In the genomic region with DNA sequence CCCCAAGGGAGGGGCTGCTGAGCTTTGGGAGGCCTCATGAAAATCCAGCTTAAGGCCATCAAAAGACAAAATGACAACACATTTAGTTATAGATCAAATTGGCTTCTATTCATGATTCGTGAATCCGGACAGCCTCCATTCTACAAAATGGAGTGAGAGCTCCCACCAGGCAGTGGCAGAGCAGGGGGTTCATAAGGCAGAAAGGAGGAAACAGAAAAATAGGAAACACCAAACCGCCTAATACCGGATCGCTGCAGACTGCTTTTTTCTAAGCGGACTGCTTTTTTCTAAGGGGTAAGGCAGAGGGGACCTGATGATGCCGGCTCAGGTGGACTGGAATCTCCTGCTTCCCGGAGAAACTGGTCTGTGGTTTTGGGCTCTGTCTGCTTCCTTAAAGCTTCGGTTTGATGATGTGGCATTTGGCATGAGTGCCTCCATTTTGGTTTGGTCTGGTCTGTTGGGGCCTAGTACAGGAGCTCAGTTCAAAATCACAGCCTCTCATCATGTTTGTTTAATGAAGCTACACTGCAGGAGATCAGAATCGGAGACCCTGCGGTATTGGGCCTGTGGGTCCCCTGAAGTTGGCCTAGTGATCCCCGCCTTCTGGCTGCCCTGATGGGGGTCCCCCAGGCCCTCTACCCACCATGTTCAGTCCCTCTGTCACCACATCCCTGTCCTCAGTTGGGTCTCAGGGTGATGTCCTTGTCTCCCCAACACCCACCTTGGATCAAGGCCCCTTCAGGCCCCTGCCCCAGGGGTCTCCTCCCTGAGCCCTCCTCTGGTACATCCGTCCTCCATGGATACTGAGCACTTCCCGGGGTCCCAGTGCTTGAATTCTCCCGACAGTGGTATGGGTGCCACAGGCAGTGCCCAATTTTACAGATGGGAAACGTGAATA, we compare ENCODE assay signal across 1 cellular context.
TF ChIP-seq lines count a peak whose summit lies in the region.

No MANE protein-coding gene starts in this region.

TF ChIP-seq in GM23338, 12 proteins besides CTCF, POLR2A, EP300 and RAD21 (continued from another document):
- TF ChIP-seq, protein P1, sequence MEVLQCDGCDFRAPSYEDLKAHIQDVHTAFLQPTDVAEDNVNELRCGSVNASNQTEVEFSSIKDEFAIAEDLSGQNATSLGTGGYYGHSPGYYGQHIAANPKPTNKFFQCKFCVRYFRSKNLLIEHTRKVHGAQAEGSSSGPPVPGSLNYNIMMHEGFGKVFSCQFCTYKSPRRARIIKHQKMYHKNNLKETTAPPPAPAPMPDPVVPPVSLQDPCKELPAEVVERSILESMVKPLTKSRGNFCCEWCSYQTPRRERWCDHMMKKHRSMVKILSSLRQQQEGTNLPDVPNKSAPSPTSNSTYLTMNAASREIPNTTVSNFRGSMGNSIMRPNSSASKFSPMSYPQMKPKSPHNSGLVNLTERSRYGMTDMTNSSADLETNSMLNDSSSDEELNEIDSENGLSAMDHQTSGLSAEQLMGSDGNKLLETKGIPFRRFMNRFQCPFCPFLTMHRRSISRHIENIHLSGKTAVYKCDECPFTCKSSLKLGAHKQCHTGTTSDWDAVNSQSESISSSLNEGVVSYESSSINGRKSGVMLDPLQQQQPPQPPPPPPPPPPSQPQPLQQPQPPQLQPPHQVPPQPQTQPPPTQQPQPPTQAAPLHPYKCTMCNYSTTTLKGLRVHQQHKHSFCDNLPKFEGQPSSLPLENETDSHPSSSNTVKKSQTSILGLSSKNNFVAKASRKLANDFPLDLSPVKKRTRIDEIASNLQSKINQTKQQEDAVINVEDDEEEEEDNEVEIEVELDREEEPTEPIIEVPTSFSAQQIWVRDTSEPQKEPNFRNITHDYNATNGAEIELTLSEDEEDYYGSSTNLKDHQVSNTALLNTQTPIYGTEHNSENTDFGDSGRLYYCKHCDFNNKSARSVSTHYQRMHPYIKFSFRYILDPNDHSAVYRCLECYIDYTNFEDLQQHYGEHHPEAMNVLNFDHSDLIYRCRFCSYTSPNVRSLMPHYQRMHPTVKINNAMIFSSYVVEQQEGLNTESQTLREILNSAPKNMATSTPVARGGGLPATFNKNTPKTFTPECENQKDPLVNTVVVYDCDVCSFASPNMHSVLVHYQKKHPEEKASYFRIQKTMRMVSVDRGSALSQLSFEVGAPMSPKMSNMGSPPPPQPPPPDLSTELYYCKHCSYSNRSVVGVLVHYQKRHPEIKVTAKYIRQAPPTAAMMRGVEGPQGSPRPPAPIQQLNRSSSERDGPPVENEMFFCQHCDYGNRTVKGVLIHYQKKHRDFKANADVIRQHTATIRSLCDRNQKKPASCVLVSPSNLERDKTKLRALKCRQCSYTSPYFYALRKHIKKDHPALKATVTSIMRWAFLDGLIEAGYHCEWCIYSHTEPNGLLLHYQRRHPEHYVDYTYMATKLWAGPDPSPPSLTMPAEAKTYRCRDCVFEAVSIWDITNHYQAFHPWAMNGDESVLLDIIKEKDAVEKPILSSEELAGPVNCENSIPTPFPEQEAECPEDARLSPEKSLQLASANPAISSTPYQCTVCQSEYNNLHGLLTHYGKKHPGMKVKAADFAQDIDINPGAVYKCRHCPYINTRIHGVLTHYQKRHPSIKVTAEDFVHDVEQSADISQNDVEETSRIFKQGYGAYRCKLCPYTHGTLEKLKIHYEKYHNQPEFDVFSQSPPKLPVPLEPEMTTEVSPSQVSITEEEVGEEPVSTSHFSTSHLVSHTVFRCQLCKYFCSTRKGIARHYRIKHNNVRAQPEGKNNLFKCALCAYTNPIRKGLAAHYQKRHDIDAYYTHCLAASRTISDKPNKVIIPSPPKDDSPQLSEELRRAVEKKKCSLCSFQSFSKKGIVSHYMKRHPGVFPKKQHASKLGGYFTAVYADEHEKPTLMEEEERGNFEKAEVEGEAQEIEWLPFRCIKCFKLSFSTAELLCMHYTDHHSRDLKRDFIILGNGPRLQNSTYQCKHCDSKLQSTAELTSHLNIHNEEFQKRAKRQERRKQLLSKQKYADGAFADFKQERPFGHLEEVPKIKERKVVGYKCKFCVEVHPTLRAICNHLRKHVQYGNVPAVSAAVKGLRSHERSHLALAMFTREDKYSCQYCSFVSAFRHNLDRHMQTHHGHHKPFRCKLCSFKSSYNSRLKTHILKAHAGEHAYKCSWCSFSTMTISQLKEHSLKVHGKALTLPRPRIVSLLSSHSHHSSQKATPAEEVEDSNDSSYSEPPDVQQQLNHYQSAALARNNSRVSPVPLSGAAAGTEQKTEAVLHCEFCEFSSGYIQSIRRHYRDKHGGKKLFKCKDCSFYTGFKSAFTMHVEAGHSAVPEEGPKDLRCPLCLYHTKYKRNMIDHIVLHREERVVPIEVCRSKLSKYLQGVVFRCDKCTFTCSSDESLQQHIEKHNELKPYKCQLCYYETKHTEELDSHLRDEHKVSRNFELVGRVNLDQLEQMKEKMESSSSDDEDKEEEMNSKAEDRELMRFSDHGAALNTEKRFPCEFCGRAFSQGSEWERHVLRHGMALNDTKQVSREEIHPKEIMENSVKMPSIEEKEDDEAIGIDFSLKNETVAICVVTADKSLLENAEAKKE (CRISPR knock-in tag; IDR thresholded peaks at IDR 0.05): no peak
- TF ChIP-seq EZH2phosphoT487 (IDR thresholded peaks at IDR 0.05; ENCODE audit: unreplicated experiment) (no peak), ZNF114 (CRISPR knock-in tag; IDR thresholded peaks at IDR 0.05) (no peak), JUNB (IDR thresholded peaks at IDR 0.05; ENCODE audit: unreplicated experiment) (no peak), ZNF331 (CRISPR knock-in tag; IDR thresholded peaks at IDR 0.05; ENCODE audit: low read depth) (no peak), POLR2AphosphoS5 (IDR thresholded peaks at IDR 0.05; ENCODE audit: low read depth) (no peak), STAT1 (IDR thresholded peaks at IDR 0.05; ENCODE audit: unreplicated experiment) (no peak), CREB1 (CRISPR knock-in tag; IDR thresholded peaks at IDR 0.05; ENCODE audit: low read depth) (no peak)
- TF ChIP-seq, protein P2, sequence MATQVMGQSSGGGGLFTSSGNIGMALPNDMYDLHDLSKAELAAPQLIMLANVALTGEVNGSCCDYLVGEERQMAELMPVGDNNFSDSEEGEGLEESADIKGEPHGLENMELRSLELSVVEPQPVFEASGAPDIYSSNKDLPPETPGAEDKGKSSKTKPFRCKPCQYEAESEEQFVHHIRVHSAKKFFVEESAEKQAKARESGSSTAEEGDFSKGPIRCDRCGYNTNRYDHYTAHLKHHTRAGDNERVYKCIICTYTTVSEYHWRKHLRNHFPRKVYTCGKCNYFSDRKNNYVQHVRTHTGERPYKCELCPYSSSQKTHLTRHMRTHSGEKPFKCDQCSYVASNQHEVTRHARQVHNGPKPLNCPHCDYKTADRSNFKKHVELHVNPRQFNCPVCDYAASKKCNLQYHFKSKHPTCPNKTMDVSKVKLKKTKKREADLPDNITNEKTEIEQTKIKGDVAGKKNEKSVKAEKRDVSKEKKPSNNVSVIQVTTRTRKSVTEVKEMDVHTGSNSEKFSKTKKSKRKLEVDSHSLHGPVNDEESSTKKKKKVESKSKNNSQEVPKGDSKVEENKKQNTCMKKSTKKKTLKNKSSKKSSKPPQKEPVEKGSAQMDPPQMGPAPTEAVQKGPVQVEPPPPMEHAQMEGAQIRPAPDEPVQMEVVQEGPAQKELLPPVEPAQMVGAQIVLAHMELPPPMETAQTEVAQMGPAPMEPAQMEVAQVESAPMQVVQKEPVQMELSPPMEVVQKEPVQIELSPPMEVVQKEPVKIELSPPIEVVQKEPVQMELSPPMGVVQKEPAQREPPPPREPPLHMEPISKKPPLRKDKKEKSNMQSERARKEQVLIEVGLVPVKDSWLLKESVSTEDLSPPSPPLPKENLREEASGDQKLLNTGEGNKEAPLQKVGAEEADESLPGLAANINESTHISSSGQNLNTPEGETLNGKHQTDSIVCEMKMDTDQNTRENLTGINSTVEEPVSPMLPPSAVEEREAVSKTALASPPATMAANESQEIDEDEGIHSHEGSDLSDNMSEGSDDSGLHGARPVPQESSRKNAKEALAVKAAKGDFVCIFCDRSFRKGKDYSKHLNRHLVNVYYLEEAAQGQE (IDR thresholded peaks at IDR 0.05; ENCODE audit: unreplicated experiment): no peak
